In the genomic region with DNA sequence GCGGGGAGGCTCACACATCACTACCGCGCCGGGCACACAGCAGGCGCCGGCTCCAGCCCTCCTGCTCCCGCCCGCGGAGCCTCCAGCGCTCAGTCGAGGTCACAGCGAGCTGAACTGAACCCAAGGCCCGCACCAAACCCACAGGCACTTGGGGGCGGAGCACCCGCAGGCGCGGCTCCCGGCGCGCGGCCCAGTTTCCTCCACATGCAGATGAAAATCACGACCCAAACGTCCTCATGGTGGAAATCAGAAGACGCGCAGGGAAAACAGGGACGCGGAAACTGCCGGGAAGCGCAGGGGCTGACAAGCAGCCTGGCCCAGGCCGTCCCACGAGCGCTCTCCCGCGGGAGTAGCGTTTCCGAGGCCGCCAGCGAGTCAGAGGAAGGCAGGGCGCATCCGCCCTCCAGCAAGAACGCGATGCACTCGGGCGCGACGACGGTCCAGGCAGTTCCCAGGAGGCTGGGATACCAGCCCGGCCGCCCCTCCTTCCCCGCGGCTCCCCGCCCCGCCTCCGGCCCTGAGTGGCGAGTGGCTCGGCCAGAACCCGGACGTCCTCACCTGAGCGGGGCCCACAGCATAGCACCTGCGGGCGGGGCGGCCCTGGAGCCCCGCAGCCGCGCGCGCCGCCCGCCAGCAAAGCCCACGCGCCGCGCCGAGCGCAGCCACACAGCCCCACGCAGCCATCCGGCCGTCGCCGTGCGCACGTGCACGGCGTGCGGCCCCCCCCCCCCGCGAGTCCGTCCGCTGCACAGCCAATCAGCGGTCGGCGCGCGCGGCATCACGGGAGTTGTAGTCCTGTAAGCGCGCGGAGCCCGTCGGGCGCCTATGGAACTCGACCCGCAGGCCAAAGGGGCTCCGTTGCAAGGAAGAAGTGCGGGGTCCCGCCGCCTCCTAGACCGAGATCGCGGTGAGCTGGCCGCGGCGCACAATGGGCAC, we compare ENCODE assay signal across 8 cellular contexts. TPM values are rescaled to one million over a fixed set of nuclear protein-coding genes. Genes with fewer than 3 reads are reported as not detected.
DNase-seq lines count a peak whose midpoint lies in the region; ATAC-seq and TF ChIP-seq lines count a peak whose summit lies in the region.

A gene (minus strand): TSS at position 710 of the 936 bp plus-strand sequence. CDS start 26 bp downstream, at position 684.

- H3K27ac ChIP-seq in Panc1 (ENCODE audit: low read length) (peak within 1 kb of the TSS; percentile 77), esophagus muscularis mucosa (replicated peaks in 1 of 4) (peak within 1 kb of the TSS; percentile 89 to 96 (median 92))

- in situ Hi-C loops in KBM-7 (cut with MboI; ENCODE audit: low pct_unique_long_range_greater_than_20kb, low sequenced_read_pairs): loop anchor here (10.0 to 25.0 kb wide), 2 partner anchors 54 to 103 kb away; no protein-coding TSS in a partner anchor
- in situ Hi-C loops in Panc1 (cut with HindIII; ENCODE audit: low pct_unique_long_range_greater_than_20kb, low sequenced_read_pairs): no loop called here

- TF ChIP-seq POLR2A in esophagus muscularis mucosa (IDR thresholded peaks at IDR 0.05; ENCODE audit: low read depth): no peak

- H3K36me3 Mint-ChIP-seq in activated T-cell treated with anti-CD3 and anti-CD28 coated beads, Interleukin-2, amount 50 U/mL, for 72 hours (ENCODE audit: insufficient read depth in 2 of 2): peaks cover 0 to 3% of the 10 kb centered on the region in 2 donors

- ATAC-seq in GM21619 (IDR thresholded peaks at IDR 0.05; ENCODE audit: unreplicated experiment) (peak; percentile 69), Panc1 (peak; percentile 95)
- peak; percentile 90 to 91 for ATAC-seq in activated T-cell treated with anti-CD3 and anti-CD28 coated beads, Interleukin-2, amount 50 U/mL, for 72 hours (replicated peaks in 1 of 2)

- H3K27ac Mint-ChIP-seq in activated T-cell treated with anti-CD3 and anti-CD28 coated beads, Interleukin-2, amount 50 U/mL, for 72 hours: peak within 1 kb of the TSS; percentile 81

- peaks cover 41% of the 10 kb centered on the region for H3K4me1 Mint-ChIP-seq in activated T-cell treated with anti-CD3 and anti-CD28 coated beads, Interleukin-2, amount 50 U/mL, for 72 hours (ENCODE audit: low read depth)

- WGBS in esophagus muscularis mucosa: no CpG with 5 or more reads among the region's 114 CpGs

- intact Hi-C loops in Panc1 (cut with micrococcal nuclease; ENCODE audit: unreplicated experiment) (no loop called here), esophagus muscularis mucosa (cut with DNase I) (loop anchor here (5.0 kb wide), 1 partner anchor 72 kb away; no protein-coding TSS in a partner anchor)

- CTCF ChIA-PET in Panc1 (lab: Charles Lee): no interaction called here

- H3K9me3 ChIP-seq in Panc1 (ENCODE audit: control insufficient read depth, insufficient read depth, low read depth, low read length) (no peaks in the 10 kb centered on the region), esophagus muscularis mucosa (no peaks in the 10 kb centered on the region)

- H3K4me1 ChIP-seq in Panc1 (ENCODE audit: control insufficient read depth, insufficient read depth, low read length): peaks cover 9% of the 10 kb centered on the region
- peaks cover 30 to 42% (median 41%) of the 10 kb centered on the region in 4 donors for H3K4me1 ChIP-seq in esophagus muscularis mucosa

- H3K4me3 Mint-ChIP-seq in activated T-cell treated with anti-CD3 and anti-CD28 coated beads, Interleukin-2, amount 50 U/mL, for 72 hours: peak within 1 kb of the TSS; percentile 91 to 96

- DNase-seq in DMS 273 treated with DMSO at 0.1 percent for 48 hours (lab: John Stamatoyannopoulos, UW) (peak; percentile 46), KBM-7 (peak; percentile 72), Panc1 (ENCODE audit: low read depth, low spot score) (no peak), esophagus muscularis mucosa (ENCODE audit: extremely low spot score) (peak; percentile 97), myocyte (ENCODE audit: low read depth) (peak; percentile 88)
- DNase-seq in activated T-cell treated with anti-CD3 and anti-CD28 coated beads, Interleukin-2, amount 50 U/mL, for 72 hours: peak; percentile 88 to 89
- DNase-seq in stimulated activated CD8-positive, alpha-beta memory T cell treated with anti-CD3 and anti-CD28 coated beads, Interleukin-7, amount 100 ng/mL, for 24 hours (ENCODE audit: low read depth): peak; percentile 78

- no peaks in the 10 kb centered on the region for H3K27me3 Mint-ChIP-seq in activated T-cell treated with anti-CD3 and anti-CD28 coated beads, Interleukin-2, amount 50 U/mL, for 72 hours (ENCODE audit: low read depth)

- H3K27me3 ChIP-seq in Panc1 (ENCODE audit: control insufficient read depth, insufficient read depth, low read length) (no peaks in the 10 kb centered on the region), esophagus muscularis mucosa (no peaks in the 10 kb centered on the region)

- no peaks in the 10 kb centered on the region for H3K9me3 Mint-ChIP-seq in activated T-cell treated with anti-CD3 and anti-CD28 coated beads, Interleukin-2, amount 50 U/mL, for 72 hours

- BruUV-seq in Panc1 (replicated peaks; lab: Mats Ljungman, UMichigan): no TSS peak

- H3K4me3 ChIP-seq in Panc1 (ENCODE audit: low read depth in 2 of 2, low read length in 2 of 2): peak within 1 kb of the TSS; percentile 70 to 78
- H3K4me3 ChIP-seq in esophagus muscularis mucosa: peak within 1 kb of the TSS; percentile 71 to 90 (median 76)

- TF ChIP-seq EP300 in esophagus muscularis mucosa (IDR thresholded peaks at IDR 0.05): no peak

- TF ChIP-seq CTCF in Panc1 (IDR thresholded peaks at IDR 0.05) (no peak), esophagus muscularis mucosa (IDR thresholded peaks at IDR 0.05) (no peak)

- H3K36me3 ChIP-seq in Panc1 (ENCODE audit: control insufficient read depth, insufficient read depth, low read length): no peaks in the 10 kb centered on the region; the same call in 1 of the 2 replicates
- H3K36me3 ChIP-seq in esophagus muscularis mucosa: no peaks in the 10 kb centered on the region

- POLR2A ChIA-PET in Panc1 (lab: Charles Lee): no interaction called here

RNA-seq across cellular contexts. Expression of the gene that starts here (rescaled TPM):
- total RNA-seq in Panc1 (2021; ENCODE audit: unreplicated experiment): 37.2 TPM
- polyA plus RNA-seq in Panc1 (2012; ENCODE audit: insufficient read length): 62.5 TPM
- 10 to 100 TPM; 23.5 to 26.1 TPM for total RNA-seq in activated T-cell treated with anti-CD3 and anti-CD28 coated beads, Interleukin-2, amount 50 U/mL, for 72 hours
- total RNA-seq in esophagus muscularis mucosa: 10 to 100 TPM; 29.9 to 45.1 (median 38.8) TPM
- total RNA-seq in myocyte: 60.1 and 72.0 TPM in 2 replicates
- polyA plus RNA-seq in myocyte (2012): 34.0 TPM
